ENCODE assay signal across 12 cellular contexts in genomic region chr1:160127865-160128523, GRCh38. TPM values are rescaled to one million over a fixed set of nuclear protein-coding genes. Genes with fewer than 3 reads are reported as not detected.
A peak's percentile ranks its signal among the peaks of the same experiment; 100 is the strongest.
DNase-seq lines count a peak whose midpoint lies in the region; ATAC-seq, FAIRE-seq and TF ChIP-seq lines count a peak whose summit lies in the region.
"Had no signal": no experiment of that assay in that cellular context is flagged by ENCODE, and none has a peak within 500 bp of the region (broad histone marks: within the 10 kb centered on the region; RNA-seq: fewer than 3 reads in every experiment).

No MANE protein-coding gene starts in this region.

- H3K4me3 ChIP-seq in K562 (no peak overlapping the region), upper lobe of right lung (no peak overlapping the region)
- H3K4me3 ChIP-seq: right lobe of liver had no signal

- no peak for DNase-seq in activated naive CD8-positive, alpha-beta T cell treated with anti-CD3 and anti-CD28 coated beads, Interleukin-2, amount 50 U/mL, for 24 hours
- no peak for DNase-seq in activated naive CD8-positive, alpha-beta T cell treated with anti-CD3 and anti-CD28 coated beads for 36 hours
- DNase-seq in K562 (ENCODE audit: extremely low read depth in 1 of 4, low spot score in 3 of 4) (peak in 2 of 4 experiments; percentile 44 to 45), hepatic stellate cell (ENCODE audit: low spot score) (peak; percentile 82), upper lobe of right lung (peak; percentile 1), COLO829 (ENCODE audit: low spot score) (no peak)
- DNase-seq in activated CD8-positive, alpha-beta T cell treated with anti-CD3 and anti-CD28 coated beads, Interleukin-2, amount 10 ng/mL, durations not matched to agents 7 days and 5 days = no peak
- DNase-seq: activated T-cell treated with anti-CD3 and anti-CD28 coated beads, Interleukin-2, amount 50 U/mL, for 4 hours; right lobe of liver; T-helper 9 cell had no signal

- H3K4me1 ChIP-seq in K562 (replicated peaks in 1 of 2; ENCODE audit: control insufficient read depth in 2 of 2, insufficient read depth in 2 of 2, low read length in 2 of 2) = no peaks in the 10 kb centered on the region; a peak in 1 of 5 replicates
- peaks cover 7% of the 10 kb centered on the region for H3K4me1 ChIP-seq in upper lobe of right lung
- H3K4me1 ChIP-seq: right lobe of liver had no signal

- H3K4me1 Mint-ChIP-seq in activated naive CD8-positive, alpha-beta T cell treated with anti-CD3 and anti-CD28 coated beads, Interleukin-2, amount 50 U/mL, for 24 hours = no peaks in the 10 kb centered on the region
- H3K4me1 Mint-ChIP-seq in activated naive CD8-positive, alpha-beta T cell treated with anti-CD3 and anti-CD28 coated beads for 36 hours = no peaks in the 10 kb centered on the region
- H3K4me1 Mint-ChIP-seq in activated CD8-positive, alpha-beta T cell treated with anti-CD3 and anti-CD28 coated beads, Interleukin-2, amount 10 ng/mL, durations not matched to agents 7 days and 5 days (ENCODE audit: low read depth) = no peaks in the 10 kb centered on the region

- intact Hi-C loops in K562 (cut with micrococcal nuclease) (no loop called here), upper lobe of right lung (cut with DNase I) (no loop called here)

- no TSS peak for BruUV-seq in K562 (replicated peaks; lab: Mats Ljungman, UMichigan)

- POLR2A ChIA-PET in K562 (lab: Yijun Ruan, JAX) = interaction anchor here (1.2 kb wide), 1 partner anchor 41 kb away, joined by 4 read pairs; no protein-coding TSS in a partner anchor
- POLR2A ChIA-PET in activated CD8-positive, alpha-beta T cell treated with anti-CD3 and anti-CD28 coated beads, Interleukin-2, amount 10 ng/mL, durations not matched to agents 7 days and 5 days (lab: Charles Lee) = no interaction called here

- CTCF ChIA-PET in K562 (lab: Yijun Ruan, JAX; ENCODE audit: low intra/inter-chr PET ratio) = no interaction called here
- CTCF ChIA-PET in activated CD8-positive, alpha-beta T cell treated with anti-CD3 and anti-CD28 coated beads, Interleukin-2, amount 10 ng/mL, durations not matched to agents 7 days and 5 days (lab: Charles Lee) = interaction anchor here (0.7 kb wide), 1 partner anchor 249 kb away, joined by 3 read pairs; no protein-coding TSS in a partner anchor

- no peaks in the 10 kb centered on the region; the same call in 1 of the 2 replicates for H4K20me1 ChIP-seq in K562 (replicated peaks; ENCODE audit: control insufficient read depth, insufficient read depth, low read length)

- H3K27ac ChIP-seq in K562 (ENCODE audit: extremely low read depth, low read depth, low read length) = no peak overlapping the region
- no peak overlapping the region for H3K27ac ChIP-seq in upper lobe of right lung
- H3K27ac ChIP-seq: right lobe of liver had no signal

- no peak overlapping the region for H3K4me2 ChIP-seq in K562 (ENCODE audit: insufficient read depth, low read length)

- H3K27me3 Mint-ChIP-seq in activated naive CD8-positive, alpha-beta T cell treated with anti-CD3 and anti-CD28 coated beads, Interleukin-2, amount 50 U/mL, for 24 hours = peaks cover 2% of the 10 kb centered on the region
- H3K27me3 Mint-ChIP-seq in activated naive CD8-positive, alpha-beta T cell treated with anti-CD3 and anti-CD28 coated beads for 36 hours = no peaks in the 10 kb centered on the region
- H3K27me3 Mint-ChIP-seq in activated CD8-positive, alpha-beta T cell treated with anti-CD3 and anti-CD28 coated beads, Interleukin-2, amount 10 ng/mL, durations not matched to agents 7 days and 5 days (ENCODE audit: low read depth) = peaks cover 22% of the 10 kb centered on the region

- no peak overlapping the region for H3K27ac Mint-ChIP-seq in activated naive CD8-positive, alpha-beta T cell treated with anti-CD3 and anti-CD28 coated beads, Interleukin-2, amount 50 U/mL, for 24 hours
- H3K27ac Mint-ChIP-seq in activated naive CD8-positive, alpha-beta T cell treated with anti-CD3 and anti-CD28 coated beads for 36 hours = no peak overlapping the region
- H3K27ac Mint-ChIP-seq in activated CD8-positive, alpha-beta T cell treated with anti-CD3 and anti-CD28 coated beads, Interleukin-2, amount 10 ng/mL, durations not matched to agents 7 days and 5 days = no peak overlapping the region

- in situ Hi-C loops in K562 (cut with MboI) = no loop called here

- no peak overlapping the region for H3K4me3 Mint-ChIP-seq in activated naive CD8-positive, alpha-beta T cell treated with anti-CD3 and anti-CD28 coated beads, Interleukin-2, amount 50 U/mL, for 24 hours
- H3K4me3 Mint-ChIP-seq in activated naive CD8-positive, alpha-beta T cell treated with anti-CD3 and anti-CD28 coated beads for 36 hours = no peak overlapping the region
- H3K4me3 Mint-ChIP-seq in activated CD8-positive, alpha-beta T cell treated with anti-CD3 and anti-CD28 coated beads, Interleukin-2, amount 10 ng/mL, durations not matched to agents 7 days and 5 days = no peak overlapping the region
- H3K4me3 Mint-ChIP-seq: activated T-cell treated with anti-CD3 and anti-CD28 coated beads, Interleukin-2, amount 50 U/mL, for 4 hours had no signal

- no peak for TF ChIP-seq EP300 in K562 (IDR thresholded peaks at IDR 0.05; ENCODE audit: low read length)

- peak; percentile 65 for FAIRE-seq in K562 (lab: Jason Lieb, UNC)

- peak overlapping the region; percentile 14; the same call in 1 of the 2 replicates for H2AFZ ChIP-seq in K562 (ENCODE audit: low read depth, low read length)

- no peaks in the 10 kb centered on the region for H3K9me3 ChIP-seq in K562 (replicated peaks; ENCODE audit: control insufficient read depth, insufficient read depth, low read depth, low read length)
- no peaks in the 10 kb centered on the region for H3K9me3 ChIP-seq in upper lobe of right lung
- H3K9me3 ChIP-seq: right lobe of liver had no signal

- H3K9me1 ChIP-seq in K562 (ENCODE audit: control insufficient read depth, insufficient read depth, low read length) = no peaks in the 10 kb centered on the region

- H3K9me3 Mint-ChIP-seq in activated naive CD8-positive, alpha-beta T cell treated with anti-CD3 and anti-CD28 coated beads, Interleukin-2, amount 50 U/mL, for 24 hours = no peaks in the 10 kb centered on the region
- H3K9me3 Mint-ChIP-seq in activated naive CD8-positive, alpha-beta T cell treated with anti-CD3 and anti-CD28 coated beads for 36 hours = no peaks in the 10 kb centered on the region
- no peaks in the 10 kb centered on the region for H3K9me3 Mint-ChIP-seq in activated CD8-positive, alpha-beta T cell treated with anti-CD3 and anti-CD28 coated beads, Interleukin-2, amount 10 ng/mL, durations not matched to agents 7 days and 5 days (ENCODE audit: insufficient read depth)
- H3K9me3 Mint-ChIP-seq: activated T-cell treated with anti-CD3 and anti-CD28 coated beads, Interleukin-2, amount 50 U/mL, for 4 hours had no signal

- no peak for TF ChIP-seq POLR2A in K562 (conservative IDR thresholded peaks at IDR 0.05)

- ATAC-seq in activated naive CD8-positive, alpha-beta T cell treated with anti-CD3 and anti-CD28 coated beads, Interleukin-2, amount 50 U/mL, for 24 hours = peak; percentile 51
- ATAC-seq in K562 = peak; percentile 72
- no peak for ATAC-seq in upper lobe of right lung
- ATAC-seq in activated CD8-positive, alpha-beta T cell treated with anti-CD3 and anti-CD28 coated beads, Interleukin-2, amount 10 ng/mL, durations not matched to agents 7 days and 5 days = no peak
- ATAC-seq in HG03520 (IDR thresholded peaks at IDR 0.05; ENCODE audit: unreplicated experiment) = no peak
- ATAC-seq: activated T-cell treated with anti-CD3 and anti-CD28 coated beads, Interleukin-2, amount 50 U/mL, for 4 hours; left lobe of liver had no signal

- no peak overlapping the region for H3K9ac ChIP-seq in K562 (ENCODE audit: insufficient read depth in 1 of 2, low read depth in 2 of 2, low read length in 2 of 2)

- H3K27me3 ChIP-seq in K562 (ENCODE audit: control insufficient read depth in 2 of 2, insufficient read depth in 2 of 2, low read length in 2 of 2) (peaks cover 20 to 67% of the 10 kb centered on the region in 2 experiments; a peak in 4 of 5 replicates), upper lobe of right lung (no peaks in the 10 kb centered on the region)
- H3K27me3 ChIP-seq: right lobe of liver had no signal

- H3K36me3 ChIP-seq in K562 (ENCODE audit: control insufficient read depth, insufficient read depth, low read length) (no peaks in the 10 kb centered on the region), upper lobe of right lung (no peaks in the 10 kb centered on the region)
- H3K36me3 ChIP-seq: right lobe of liver had no signal

- 4% methylated on average over 6 of the region's 7 CpGs for WGBS in K562 (ENCODE audit: insufficient coverage, low coverage, missing lambda C conversion rate)

- H3K36me3 Mint-ChIP-seq in activated naive CD8-positive, alpha-beta T cell treated with anti-CD3 and anti-CD28 coated beads, Interleukin-2, amount 50 U/mL, for 24 hours (ENCODE audit: low read depth) = no peaks in the 10 kb centered on the region
- no peaks in the 10 kb centered on the region for H3K36me3 Mint-ChIP-seq in activated naive CD8-positive, alpha-beta T cell treated with anti-CD3 and anti-CD28 coated beads for 36 hours
- H3K36me3 Mint-ChIP-seq in activated CD8-positive, alpha-beta T cell treated with anti-CD3 and anti-CD28 coated beads, Interleukin-2, amount 10 ng/mL, durations not matched to agents 7 days and 5 days (ENCODE audit: low read depth) = no peaks in the 10 kb centered on the region

- no peak for TF ChIP-seq CTCF in K562 (IDR thresholded peaks at IDR 0.05 in 2 of 3, conservative IDR thresholded peaks at IDR 0.05 in 1 of 3; ENCODE audit: insufficient read depth in 2 of 3, low read depth in 1 of 3, low read length in 3 of 3)
- TF ChIP-seq CTCF in upper lobe of right lung (IDR thresholded peaks at IDR 0.05) = no peak

- no peak for TF ChIP-seq RAD21 in K562 (CRISPR knock-in tag; conservative IDR thresholded peaks at IDR 0.05 in 1 of 2, IDR thresholded peaks at IDR 0.05 in 1 of 2)

- H3K79me2 ChIP-seq in K562 (ENCODE audit: control insufficient read depth, insufficient read depth, low read length) = no peaks in the 10 kb centered on the region

RNA-seq across cellular contexts. Expression of gene ATP1A2, which starts 12.4 kb away (rescaled TPM):
- total RNA-seq in activated naive CD8-positive, alpha-beta T cell treated with anti-CD3 and anti-CD28 coated beads for 36 hours = not detected
- 0.21 and 1.2 TPM in 2 replicates for total RNA-seq in K562 (2011; cell fraction: chromatin; rRNA removed; ENCODE audit: low replicate concordance)
- total RNA-seq in K562 (2011; cell fraction: nucleolus; rRNA removed) = 0.50 TPM in 1 of 2 replicates, not detected in the other
- 0.44 and 0.76 TPM in 2 replicates for total RNA-seq in K562 (2011; cell fraction: nucleoplasm; rRNA removed)
- total RNA-seq in K562 (2014; rRNA removed) (not detected in 2 replicates), K562 (2014; rRNA removed; fragmentation: Illumina TruSeq; extraction: Trizol) (not detected in 2 replicates), K562 (2015; rRNA removed; fragmentation: Illumina TruSeq; extraction: Trizol) (not detected in 2 replicates), K562 (2021) (0.04 and 0.09 TPM in 2 replicates), upper lobe of right lung (5.6 TPM)
- polyA plus RNA-seq in K562 (2011; rRNA removed) (0.11 and 0.14 TPM in 2 replicates), K562 (2014; fragmentation: Illumina TruSeq; extraction: Trizol) (0.04 TPM in 1 of 2 replicates, not detected in the other), K562 (2014; fragmentation: Nextera tagmentation; extraction: Ambion mirVana) (not detected), K562 (2014; rRNA removed) (not detected in 2 replicates)
- polyA plus RNA-seq in K562 (2011; cell fraction: cytosol; rRNA removed) = 0.06 and 0.44 TPM in 2 replicates
- 0.43 and 0.55 TPM in 2 replicates for polyA plus RNA-seq in K562 (2011; cell fraction: nucleus; rRNA removed)
- polyA plus RNA-seq in K562 (2012) = 0.18 and 0.23 TPM in 2 replicates
- polyA minus RNA-seq in K562 (2011; rRNA and poly(A)+ RNA removed) = 0.06 and 0.07 TPM in 2 replicates
- polyA minus RNA-seq in K562 (2011; cell fraction: cytosol; rRNA and poly(A)+ RNA removed) = not detected in 2 replicates
- polyA minus RNA-seq in K562 (2011; cell fraction: nucleus; rRNA and poly(A)+ RNA removed) = 0.13 and 0.22 TPM in 2 replicates
- not detected for total RNA-seq in activated CD8-positive, alpha-beta T cell treated with anti-CD3 and anti-CD28 coated beads, Interleukin-2, amount 10 ng/mL, durations not matched to agents 7 days and 5 days
- total RNA-seq: activated T-cell treated with anti-CD3 and anti-CD28 coated beads, Interleukin-2, amount 50 U/mL, for 4 hours had no signal

RNA-seq across cellular contexts. Expression of gene ATP1A4, which starts 23.4 kb away (rescaled TPM):
- total RNA-seq in activated naive CD8-positive, alpha-beta T cell treated with anti-CD3 and anti-CD28 coated beads for 36 hours = not detected
- not detected in 2 replicates for total RNA-seq in K562 (2011; cell fraction: chromatin; rRNA removed; ENCODE audit: low replicate concordance)
- total RNA-seq in K562 (2011; cell fraction: nucleolus; rRNA removed) = not detected in 2 replicates
- total RNA-seq in K562 (2011; cell fraction: nucleoplasm; rRNA removed) = not detected in 2 replicates
- total RNA-seq in K562 (2014; rRNA removed) (not detected in 2 replicates), K562 (2014; rRNA removed; fragmentation: Illumina TruSeq; extraction: Trizol) (not detected in 2 replicates), K562 (2015; rRNA removed; fragmentation: Illumina TruSeq; extraction: Trizol) (not detected in 2 replicates), K562 (2021) (not detected in 2 replicates), upper lobe of right lung (0.96 TPM)
- polyA plus RNA-seq in K562 (2011; rRNA removed) (not detected in 2 replicates), K562 (2014; fragmentation: Illumina TruSeq; extraction: Trizol) (not detected in 2 replicates), K562 (2014; fragmentation: Nextera tagmentation; extraction: Ambion mirVana) (under 1 TPM in 1 of 2 experiments, not detected in 1; 0.07 TPM), K562 (2014; rRNA removed) (not detected in 2 replicates)
- not detected in 2 replicates for polyA plus RNA-seq in K562 (2011; cell fraction: cytosol; rRNA removed)
- polyA plus RNA-seq in K562 (2011; cell fraction: nucleus; rRNA removed) = not detected in 2 replicates
- 0.07 TPM in 1 of 2 replicates, not detected in the other for polyA plus RNA-seq in K562 (2012)
- polyA minus RNA-seq in K562 (2011; rRNA and poly(A)+ RNA removed) = not detected in 2 replicates
- not detected in 2 replicates for polyA minus RNA-seq in K562 (2011; cell fraction: cytosol; rRNA and poly(A)+ RNA removed)
- not detected in 2 replicates for polyA minus RNA-seq in K562 (2011; cell fraction: nucleus; rRNA and poly(A)+ RNA removed)
- not detected for total RNA-seq in activated CD8-positive, alpha-beta T cell treated with anti-CD3 and anti-CD28 coated beads, Interleukin-2, amount 10 ng/mL, durations not matched to agents 7 days and 5 days
- total RNA-seq: activated T-cell treated with anti-CD3 and anti-CD28 coated beads, Interleukin-2, amount 50 U/mL, for 4 hours; left lobe of liver; right lobe of liver had no signal

RNA-seq across cellular contexts. Expression of gene IGSF8, which starts 29.6 kb away (rescaled TPM):
- total RNA-seq in activated naive CD8-positive, alpha-beta T cell treated with anti-CD3 and anti-CD28 coated beads for 36 hours = 10 to 100 TPM; 38.0 to 39.0 TPM
- total RNA-seq in K562 (2011; cell fraction: chromatin; rRNA removed; ENCODE audit: low replicate concordance) = 8.1 and 30.2 TPM in 2 replicates
- total RNA-seq in K562 (2011; cell fraction: nucleolus; rRNA removed) = 35.5 and 43.4 TPM in 2 replicates
- total RNA-seq in K562 (2011; cell fraction: nucleoplasm; rRNA removed) = 16.0 and 20.1 TPM in 2 replicates
- 7.3 and 8.6 TPM in 2 replicates for total RNA-seq in K562 (2014; rRNA removed)
- total RNA-seq in K562 (2014; rRNA removed; fragmentation: Illumina TruSeq; extraction: Trizol) = 0.93 and 1.4 TPM in 2 replicates
- total RNA-seq in K562 (2015; rRNA removed; fragmentation: Illumina TruSeq; extraction: Trizol) = 3.2 and 3.9 TPM in 2 replicates
- 11.7 and 12.5 TPM in 2 replicates for total RNA-seq in K562 (2021)
- polyA plus RNA-seq in K562 (2011; rRNA removed) = 3.9 and 10.0 TPM in 2 replicates
- 8.4 and 14.8 TPM in 2 replicates for polyA plus RNA-seq in K562 (2011; cell fraction: cytosol; rRNA removed)
- polyA plus RNA-seq in K562 (2011; cell fraction: nucleus; rRNA removed) = 22.5 and 32.3 TPM in 2 replicates
- 10.3 and 16.7 TPM in 2 replicates for polyA plus RNA-seq in K562 (2012)
- polyA plus RNA-seq in K562 (2014; fragmentation: Illumina TruSeq; extraction: Trizol) = 3.1 and 5.9 TPM in 2 replicates
- polyA plus RNA-seq in K562 (2014; fragmentation: Nextera tagmentation; extraction: Ambion mirVana) = under 1 TPM; 0.32 to 0.35 TPM
- polyA plus RNA-seq in K562 (2014; rRNA removed) = 7.1 and 7.6 TPM in 2 replicates
- polyA minus RNA-seq in K562 (2011; rRNA and poly(A)+ RNA removed) = 1.6 and 3.2 TPM in 2 replicates
- 4.3 and 9.0 TPM in 2 replicates for polyA minus RNA-seq in K562 (2011; cell fraction: cytosol; rRNA and poly(A)+ RNA removed)
- polyA minus RNA-seq in K562 (2011; cell fraction: nucleus; rRNA and poly(A)+ RNA removed) = 5.4 and 6.7 TPM in 2 replicates
- total RNA-seq in upper lobe of right lung = 37.5 TPM
- total RNA-seq in activated CD8-positive, alpha-beta T cell treated with anti-CD3 and anti-CD28 coated beads, Interleukin-2, amount 10 ng/mL, durations not matched to agents 7 days and 5 days = 10 to 100 TPM; 41.7 to 44.4 TPM

RNA-seq across cellular contexts. Expression of gene KCNJ9, which starts 46.7 kb away (rescaled TPM):
- total RNA-seq in activated naive CD8-positive, alpha-beta T cell treated with anti-CD3 and anti-CD28 coated beads for 36 hours = under 1 TPM in 1 of 2 experiments, not detected in 1; 0.04 TPM
- total RNA-seq in K562 (2011; cell fraction: chromatin; rRNA removed; ENCODE audit: low replicate concordance) = not detected in 2 replicates
- not detected in 2 replicates for total RNA-seq in K562 (2011; cell fraction: nucleolus; rRNA removed)
- total RNA-seq in K562 (2011; cell fraction: nucleoplasm; rRNA removed) = not detected in 2 replicates
- total RNA-seq in K562 (2014; rRNA removed) = not detected in 2 replicates
- total RNA-seq in K562 (2014; rRNA removed; fragmentation: Illumina TruSeq; extraction: Trizol) = not detected in 2 replicates
- total RNA-seq in K562 (2015; rRNA removed; fragmentation: Illumina TruSeq; extraction: Trizol) = not detected in 2 replicates
- total RNA-seq in K562 (2021) = not detected in 2 replicates
- polyA plus RNA-seq in K562 (2011; rRNA removed) = not detected in 2 replicates
- polyA plus RNA-seq in K562 (2011; cell fraction: cytosol; rRNA removed) = not detected in 2 replicates
- polyA plus RNA-seq in K562 (2011; cell fraction: nucleus; rRNA removed) = not detected in 2 replicates
- polyA plus RNA-seq in K562 (2012) = not detected in 2 replicates
- not detected in 2 replicates for polyA plus RNA-seq in K562 (2014; fragmentation: Illumina TruSeq; extraction: Trizol)
- not detected for polyA plus RNA-seq in K562 (2014; fragmentation: Nextera tagmentation; extraction: Ambion mirVana)
- not detected in 2 replicates for polyA plus RNA-seq in K562 (2014; rRNA removed)
- not detected in 2 replicates for polyA minus RNA-seq in K562 (2011; rRNA and poly(A)+ RNA removed)
- polyA minus RNA-seq in K562 (2011; cell fraction: cytosol; rRNA and poly(A)+ RNA removed) = not detected in 2 replicates
- polyA minus RNA-seq in K562 (2011; cell fraction: nucleus; rRNA and poly(A)+ RNA removed) = not detected in 2 replicates
- not detected for total RNA-seq in upper lobe of right lung
- total RNA-seq in activated CD8-positive, alpha-beta T cell treated with anti-CD3 and anti-CD28 coated beads, Interleukin-2, amount 10 ng/mL, durations not matched to agents 7 days and 5 days = not detected
- total RNA-seq: activated T-cell treated with anti-CD3 and anti-CD28 coated beads, Interleukin-2, amount 50 U/mL, for 4 hours; left lobe of liver; right lobe of liver had no signal

RNA-seq across cellular contexts. Expression of gene KCNJ10, which starts 58.0 kb away (rescaled TPM):
- total RNA-seq in activated naive CD8-positive, alpha-beta T cell treated with anti-CD3 and anti-CD28 coated beads for 36 hours = not detected
- total RNA-seq in K562 (2011; cell fraction: chromatin; rRNA removed; ENCODE audit: low replicate concordance) = not detected in 2 replicates
- not detected in 2 replicates for total RNA-seq in K562 (2011; cell fraction: nucleolus; rRNA removed)
- total RNA-seq in K562 (2011; cell fraction: nucleoplasm; rRNA removed) = not detected in 2 replicates
- not detected in 2 replicates for total RNA-seq in K562 (2014; rRNA removed)
- not detected in 2 replicates for total RNA-seq in K562 (2014; rRNA removed; fragmentation: Illumina TruSeq; extraction: Trizol)
- total RNA-seq in K562 (2015; rRNA removed; fragmentation: Illumina TruSeq; extraction: Trizol) = not detected in 2 replicates
- not detected in 2 replicates for total RNA-seq in K562 (2021)
- not detected in 2 replicates for polyA plus RNA-seq in K562 (2011; rRNA removed)
- polyA plus RNA-seq in K562 (2011; cell fraction: cytosol; rRNA removed) = not detected in 2 replicates
- polyA plus RNA-seq in K562 (2011; cell fraction: nucleus; rRNA removed) = 0.10 TPM in 1 of 2 replicates, not detected in the other
- polyA plus RNA-seq in K562 (2012) = 0.07 and 0.11 TPM in 2 replicates
- not detected in 2 replicates for polyA plus RNA-seq in K562 (2014; fragmentation: Illumina TruSeq; extraction: Trizol)
- polyA plus RNA-seq in K562 (2014; fragmentation: Nextera tagmentation; extraction: Ambion mirVana) = under 1 TPM; 0.06 to 0.11 TPM
- not detected in 2 replicates for polyA plus RNA-seq in K562 (2014; rRNA removed)
- polyA minus RNA-seq in K562 (2011; rRNA and poly(A)+ RNA removed) = not detected in 2 replicates
- polyA minus RNA-seq in K562 (2011; cell fraction: cytosol; rRNA and poly(A)+ RNA removed) = not detected in 2 replicates
- not detected in 2 replicates for polyA minus RNA-seq in K562 (2011; cell fraction: nucleus; rRNA and poly(A)+ RNA removed)
- not detected for total RNA-seq in upper lobe of right lung
- total RNA-seq in activated CD8-positive, alpha-beta T cell treated with anti-CD3 and anti-CD28 coated beads, Interleukin-2, amount 10 ng/mL, durations not matched to agents 7 days and 5 days = not detected

Comparison
In these comparisons a context has a peak if more than half of its experiments do, and no peak if none do; other contexts are left out.
1. ATAC-seq: peak in activated naive CD8-positive, alpha-beta T cell treated with anti-CD3 and anti-CD28 coated beads, Interleukin-2, amount 50 U/mL, for 24 hours (single experiment) and K562 (single experiment); none in upper lobe of right lung (single experiment), activated CD8-positive, alpha-beta T cell treated with anti-CD3 and anti-CD28 coated beads, Interleukin-2, amount 10 ng/mL, durations not matched to agents 7 days and 5 days (single experiment) and HG03520 (single experiment).
2. DNase-seq: peak in hepatic stellate cell (single experiment) and upper lobe of right lung (single experiment); none in activated naive CD8-positive, alpha-beta T cell treated with anti-CD3 and anti-CD28 coated beads, Interleukin-2, amount 50 U/mL, for 24 hours (single experiment), activated naive CD8-positive, alpha-beta T cell treated with anti-CD3 and anti-CD28 coated beads for 36 hours (single experiment), activated CD8-positive, alpha-beta T cell treated with anti-CD3 and anti-CD28 coated beads, Interleukin-2, amount 10 ng/mL, durations not matched to agents 7 days and 5 days (single experiment) and COLO829 (single experiment).